ENCODE assay signal across 13 cellular contexts in the genomic region with DNA sequence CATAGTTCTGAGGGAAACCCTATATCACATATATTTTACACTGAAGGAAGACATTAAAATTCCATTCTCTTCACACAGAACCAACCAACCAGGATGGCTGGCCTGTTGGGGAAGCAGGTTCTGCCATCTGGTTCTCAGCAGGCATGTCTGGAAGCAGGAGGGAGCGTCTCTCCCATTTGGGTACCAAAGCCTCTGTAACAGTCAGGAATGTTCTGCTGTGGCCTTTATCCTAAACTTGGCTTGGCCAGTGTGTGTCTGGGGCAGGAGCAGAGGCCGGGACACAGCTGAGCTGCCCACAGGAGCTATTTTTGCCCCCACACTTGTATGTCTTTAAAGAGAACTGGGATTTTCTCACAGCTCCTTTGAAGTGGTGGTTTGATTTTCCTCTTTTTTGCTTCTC. TPM values are rescaled to one million over a fixed set of nuclear protein-coding genes. Genes with fewer than 3 reads are reported as not detected.
A peak's percentile ranks its signal among the peaks of the same experiment; 100 is the strongest.
DNase-seq lines count a peak whose midpoint lies in the region; ATAC-seq and TF ChIP-seq lines count a peak whose summit lies in the region.
"Had no signal": no experiment of that assay in that cellular context is flagged by ENCODE, and none has a peak within 500 bp of the region (broad histone marks: within the 10 kb centered on the region; RNA-seq: fewer than 3 reads in every experiment).

No MANE protein-coding gene starts in this region.

- H3K4me3 ChIP-seq in OCI-LY1 (ENCODE audit: low read depth, low read length, poor library complexity, severe bottlenecking) (peak overlapping the region; percentile 13), gastrocnemius medialis (no peak overlapping the region), WERI-Rb-1 (ENCODE audit: low read depth, low read length) (no peak overlapping the region)
- H3K4me3 ChIP-seq: sigmoid colon, vagina had no signal

- H3K27me3 Mint-ChIP-seq in activated CD8-positive, alpha-beta memory T cell treated with anti-CD3 and anti-CD28 coated beads, Interleukin-2, amount 10 ng/mL, durations not matched to agents 7 days and 5 days = no peaks in the 10 kb centered on the region
- no peaks in the 10 kb centered on the region for H3K27me3 Mint-ChIP-seq in chondrocyte (ENCODE audit: low read depth)

- no peaks in the 10 kb centered on the region for H3K9me3 Mint-ChIP-seq in activated CD8-positive, alpha-beta memory T cell treated with anti-CD3 and anti-CD28 coated beads, Interleukin-2, amount 10 ng/mL, durations not matched to agents 7 days and 5 days (ENCODE audit: low read depth)
- H3K9me3 Mint-ChIP-seq in chondrocyte (ENCODE audit: low read depth) = no peaks in the 10 kb centered on the region

- peak overlapping the region; percentile 96 for H3K27ac ChIP-seq in OCI-LY1 (ENCODE audit: low read depth, low read length, poor library complexity, severe bottlenecking)
- peak overlapping the region in 3 of 4 donors; percentile 5 to 43 (median 14) for H3K27ac ChIP-seq in gastrocnemius medialis
- no peak overlapping the region for H3K27ac ChIP-seq in WERI-Rb-1
- H3K27ac ChIP-seq: brain microvascular endothelial cell, epithelial cell of prostate, sigmoid colon, vagina had no signal

- H3K36me3 ChIP-seq in OCI-LY1 (ENCODE audit: insufficient read depth, low read length) = peaks cover 48% of the 10 kb centered on the region
- peaks cover 0 to 25% of the 10 kb centered on the region in 2 donors for H3K36me3 ChIP-seq in gastrocnemius medialis
- peaks cover 37% of the 10 kb centered on the region for H3K36me3 ChIP-seq in WERI-Rb-1

- no peak for DNase-seq in activated CD8-positive, alpha-beta memory T cell treated with anti-CD3 and anti-CD28 coated beads, Interleukin-2, amount 10 ng/mL, durations not matched to agents 7 days and 5 days
- DNase-seq in activated CD8-positive, alpha-beta memory T cell treated with anti-CD3 and anti-CD28 coated beads for 24 hours = no peak
- DNase-seq in chondrocyte (ENCODE audit: low spot score) (no peak), gastrocnemius medialis (no peak), WERI-Rb-1 (no peak), inferior parietal cortex (ENCODE audit: extremely low spot score) (no peak)
- DNase-seq: brain microvascular endothelial cell, NCI-H2029, sigmoid colon had no signal

- H2AFZ ChIP-seq in OCI-LY1 (ENCODE audit: low read length) = no peak overlapping the region

- no peaks in the 10 kb centered on the region for H3K27me3 ChIP-seq in OCI-LY1 (ENCODE audit: insufficient read depth, low read length)
- no peaks in the 10 kb centered on the region for H3K27me3 ChIP-seq in gastrocnemius medialis
- H3K27me3 ChIP-seq in WERI-Rb-1 (ENCODE audit: insufficient read depth, low read depth, severe bottlenecking) = no peaks in the 10 kb centered on the region
- H3K27me3 ChIP-seq: brain microvascular endothelial cell, sigmoid colon, vagina had no signal

- H3K9ac ChIP-seq in OCI-LY1 (ENCODE audit: low read length) = peak overlapping the region; percentile 49; the same call in 1 of the 2 replicates

- H3K4me3 Mint-ChIP-seq in activated CD8-positive, alpha-beta memory T cell treated with anti-CD3 and anti-CD28 coated beads, Interleukin-2, amount 10 ng/mL, durations not matched to agents 7 days and 5 days = peak overlapping the region; percentile 28
- H3K4me3 Mint-ChIP-seq in chondrocyte (ENCODE audit: unreplicated experiment) = no peak overlapping the region

- H3K9me2 ChIP-seq in OCI-LY1 (ENCODE audit: low read depth, low read length) = no peaks in the 10 kb centered on the region

- CTCF ChIA-PET in activated CD8-positive, alpha-beta memory T cell treated with anti-CD3 and anti-CD28 coated beads, Interleukin-2, amount 10 ng/mL, durations not matched to agents 7 days and 5 days (lab: Charles Lee) = interaction anchor here (0.7 to 4.2 kb wide), 7 partner anchors 9 to 89 kb away, joined by 3 to 16 read pairs (median 4); no protein-coding TSS in a partner anchor

- no peak for ATAC-seq in activated CD8-positive, alpha-beta memory T cell treated with anti-CD3 and anti-CD28 coated beads, Interleukin-2, amount 10 ng/mL, durations not matched to agents 7 days and 5 days
- ATAC-seq in gastrocnemius medialis (no peak), HG02798 (IDR thresholded peaks at IDR 0.05; ENCODE audit: poor library complexity, unreplicated experiment) (no peak)

- H3K79me2 ChIP-seq in OCI-LY1 (ENCODE audit: insufficient read depth, low read length) = no peaks in the 10 kb centered on the region

- H3K36me3 Mint-ChIP-seq in activated CD8-positive, alpha-beta memory T cell treated with anti-CD3 and anti-CD28 coated beads, Interleukin-2, amount 10 ng/mL, durations not matched to agents 7 days and 5 days = peaks cover 31% of the 10 kb centered on the region
- peaks cover 12% of the 10 kb centered on the region for H3K36me3 Mint-ChIP-seq in chondrocyte (ENCODE audit: low read depth)

- intact Hi-C loops in gastrocnemius medialis (cut with DNase I; ENCODE audit: low total_unique reads) = no loop called here

- no peak for TF ChIP-seq POLR2A in gastrocnemius medialis (IDR thresholded peaks at IDR 0.05)

- peaks cover 51% of the 10 kb centered on the region for H3K4me1 Mint-ChIP-seq in activated CD8-positive, alpha-beta memory T cell treated with anti-CD3 and anti-CD28 coated beads, Interleukin-2, amount 10 ng/mL, durations not matched to agents 7 days and 5 days
- H3K4me1 Mint-ChIP-seq in chondrocyte (ENCODE audit: low read depth) = peaks cover 32% of the 10 kb centered on the region

- H3K27ac Mint-ChIP-seq in activated CD8-positive, alpha-beta memory T cell treated with anti-CD3 and anti-CD28 coated beads, Interleukin-2, amount 10 ng/mL, durations not matched to agents 7 days and 5 days = peak overlapping the region; percentile 75
- H3K27ac Mint-ChIP-seq in chondrocyte (ENCODE audit: unreplicated experiment) = peak overlapping the region; percentile 60

- TF ChIP-seq CTCF in OCI-LY1 (IDR thresholded peaks at IDR 0.05; ENCODE audit: low read length) (no peak), chondrocyte (IDR thresholded peaks at IDR 0.05) (no peak), gastrocnemius medialis (IDR thresholded peaks at IDR 0.05 in 4 of 5, conservative IDR thresholded peaks at IDR 0.05 in 1 of 5) (no peak), WERI-Rb-1 (IDR thresholded peaks at IDR 0.05; ENCODE audit: low read depth, low read length) (no peak)

- H4K20me1 ChIP-seq in OCI-LY1 (ENCODE audit: insufficient read depth, low read length) = no peaks in the 10 kb centered on the region

- H3F3A ChIP-seq in OCI-LY1 (ENCODE audit: insufficient read depth, low read length) = peaks cover 10% of the 10 kb centered on the region; the same call in 1 of the 2 replicates

- H3K4me1 ChIP-seq in OCI-LY1 (ENCODE audit: insufficient read depth, low read length, severe bottlenecking) (peaks cover 55% of the 10 kb centered on the region), gastrocnemius medialis (peaks cover 13 to 21% of the 10 kb centered on the region in 2 donors)
- H3K4me1 ChIP-seq: sigmoid colon had no signal

- H3K9me3 ChIP-seq in OCI-LY1 (ENCODE audit: low read length) = no peaks in the 10 kb centered on the region
- no peaks in the 10 kb centered on the region for H3K9me3 ChIP-seq in gastrocnemius medialis
- no peaks in the 10 kb centered on the region for H3K9me3 ChIP-seq in WERI-Rb-1 (ENCODE audit: severe bottlenecking)
- H3K9me3 ChIP-seq: sigmoid colon, vagina had no signal

- in situ Hi-C loops in gastrocnemius medialis (cut with MboI; ENCODE audit: low sequenced_read_pairs in 4 of 4) = loop anchor here in 1 of 4 donors (25.0 kb wide), 1 partner anchor 87 kb away; no protein-coding TSS in a partner anchor

- H3K4me2 ChIP-seq in OCI-LY1 (ENCODE audit: low read length) = peak overlapping the region; percentile 38

RNA-seq across cellular contexts. Expression of gene SGSM3, which starts 29.3 kb away (rescaled TPM):
- total RNA-seq in activated CD8-positive, alpha-beta memory T cell treated with anti-CD3 and anti-CD28 coated beads, Interleukin-2, amount 10 ng/mL, durations not matched to agents 7 days and 5 days = 10 to 100 TPM; 57.6 to 86.3 TPM
- 59.5 to 80.3 TPM (median 66.7 TPM) in 3 replicates for total RNA-seq in chondrocyte
- total RNA-seq in gastrocnemius medialis = 10 to 100 TPM; 14.3 to 43.8 (median 20.0) TPM

RNA-seq across cellular contexts. Expression of gene ADSL, which starts 53.4 kb away (rescaled TPM):
- 100 to 1,000 TPM in 1 of 2 experiments, 10 to 100 TPM in 1; 98.3 to 109 TPM for total RNA-seq in activated CD8-positive, alpha-beta memory T cell treated with anti-CD3 and anti-CD28 coated beads, Interleukin-2, amount 10 ng/mL, durations not matched to agents 7 days and 5 days
- total RNA-seq in chondrocyte = 56.3 to 62.2 TPM (median 58.1 TPM) in 3 replicates
- total RNA-seq in gastrocnemius medialis = 100 to 1,000 TPM; 249 to 283 (median 262) TPM
